In genomic region chr15:77409259-77410156, GRCh38 we compare ENCODE assay signal across 9 cellular contexts. TPM values are rescaled to one million over a fixed set of nuclear protein-coding genes. Genes with fewer than 3 reads are reported as not detected.
A peak's percentile ranks its signal among the peaks of the same experiment; 100 is the strongest.
DNase-seq lines count a peak whose midpoint lies in the region; ATAC-seq and TF ChIP-seq lines count a peak whose summit lies in the region.
"Had no signal": no experiment of that assay in that cellular context is flagged by ENCODE, and none has a peak within 500 bp of the region (broad histone marks: within the 10 kb centered on the region; RNA-seq: fewer than 3 reads in every experiment).

No MANE protein-coding gene starts in this region.

- no peak overlapping the region for H3K4me3 ChIP-seq in CD4-positive, alpha-beta memory T cell (ENCODE audit: low read length in 2 of 2)
- no peak overlapping the region for H3K4me3 ChIP-seq in osteoblast (ENCODE audit: insufficient read depth, low read length)

- H2AFZ ChIP-seq in osteoblast (ENCODE audit: low read length): no peak overlapping the region

- H3K4me3 Mint-ChIP-seq in CD4-positive, alpha-beta memory T cell: peak overlapping the region in 7 of 8 donors; percentile 33 to 81 (median 76)

- H3K79me2 ChIP-seq in osteoblast (ENCODE audit: insufficient read depth, low read length): peaks cover 99% of the 10 kb centered on the region

- no peaks in the 10 kb centered on the region for H3K9me3 ChIP-seq in CD4-positive, alpha-beta memory T cell (ENCODE audit: control insufficient read depth in 1 of 2, low read length in 2 of 2)
- H3K9me3 ChIP-seq in osteoblast (ENCODE audit: low read depth, low read length): no peaks in the 10 kb centered on the region

- DNase-seq in CD4-positive, alpha-beta memory T cell: peak in 3 of 5 donors; percentile 8 to 47 (median 38)
- DNase-seq in LHCN-M2 (ENCODE audit: low read depth) (peak; percentile 15), foreskin melanocyte (peak; percentile 21), posterior cingulate gyrus (no peak), osteoblast (ENCODE audit: insufficient read length, low spot score, missing footprints) (no peak), NCI-H1930 (lab: John Stamatoyannopoulos, UW) (no peak), occipital lobe (lab: John Stamatoyannopoulos, UW) (no peak)
- DNase-seq: NCI-H2171 had no signal

- peaks cover 5 to 16% (median 13%) of the 10 kb centered on the region in 4 donors for H3K4me1 Mint-ChIP-seq in CD4-positive, alpha-beta memory T cell

- H3K27ac Mint-ChIP-seq in CD4-positive, alpha-beta memory T cell: peak overlapping the region in 6 of 7 donors; percentile 1 to 69 (median 53)

- peak; percentile 55 for ATAC-seq in GM21390 (IDR thresholded peaks at IDR 0.05; ENCODE audit: unreplicated experiment)

- no peaks in the 10 kb centered on the region for H3K36me3 Mint-ChIP-seq in CD4-positive, alpha-beta memory T cell

- H3K27me3 ChIP-seq in CD4-positive, alpha-beta memory T cell (ENCODE audit: insufficient read depth, low read length): no peaks in the 10 kb centered on the region
- H3K27me3 ChIP-seq in osteoblast (ENCODE audit: insufficient read depth, low read length): no peaks in the 10 kb centered on the region

- CTCF ChIA-PET in CD4-positive, alpha-beta memory T cell (lab: Charles Lee; ENCODE audit: partially characterized antibody): interaction anchor here (0.8 kb wide), 1 partner anchor 10 kb away, joined by 3 read pairs; the partner anchor contains the start of gene PEAK1

- H3K27ac ChIP-seq in CD4-positive, alpha-beta memory T cell (ENCODE audit: low read depth, low read length): no peak overlapping the region
- H3K27ac ChIP-seq in osteoblast (ENCODE audit: low read depth, low read length): no peak overlapping the region

- H3K9me3 Mint-ChIP-seq in CD4-positive, alpha-beta memory T cell: no peaks in the 10 kb centered on the region

- peaks cover 11% of the 10 kb centered on the region for H3K4me1 ChIP-seq in CD4-positive, alpha-beta memory T cell (ENCODE audit: insufficient read depth, low read length)
- peaks cover 10% of the 10 kb centered on the region for H3K4me1 ChIP-seq in osteoblast (ENCODE audit: insufficient read depth, low read length)

- H3K4me2 ChIP-seq in osteoblast (ENCODE audit: insufficient read depth, low read length): no peak overlapping the region

- POLR2A ChIA-PET in CD4-positive, alpha-beta memory T cell (lab: Charles Lee; ENCODE audit: partially characterized antibody): interaction anchor here (1.4 kb wide), 1 partner anchor 11 kb away, joined by 8 read pairs; the partner anchor contains the start of genes HMG20A and PEAK1

- no peak for TF ChIP-seq CTCF in osteoblast (IDR thresholded peaks at IDR 0.05; ENCODE audit: extremely low read depth, low read depth, low read length)

- no peaks in the 10 kb centered on the region for H3K36me3 ChIP-seq in CD4-positive, alpha-beta memory T cell (ENCODE audit: insufficient read depth, low read length)
- H3K36me3 ChIP-seq in osteoblast (ENCODE audit: insufficient read depth, low read length): no peaks in the 10 kb centered on the region

- peaks cover 75% of the 10 kb centered on the region for H4K20me1 ChIP-seq in osteoblast (ENCODE audit: insufficient read depth, low read length)

- no peaks in the 10 kb centered on the region for H3K27me3 Mint-ChIP-seq in CD4-positive, alpha-beta memory T cell

- intact Hi-C loops in CD4-positive, alpha-beta memory T cell (cut with micrococcal nuclease): no loop called here
- intact Hi-C loops in posterior cingulate gyrus (cut with DNase I): no loop called here

RNA-seq across cellular contexts. Expression of gene PEAK1, which starts 10.4 kb away (rescaled TPM):
- 10 to 100 TPM in 1 of 2 experiments, 1 to 10 TPM in 1; 7.8 to 10.1 TPM for total RNA-seq in CD4-positive, alpha-beta memory T cell
- polyA plus RNA-seq in CD4-positive, alpha-beta memory T cell: 1 to 10 TPM in 1 of 2 donors, not detected in 1; 2.2 TPM
- total RNA-seq in LHCN-M2 (2014; rRNA removed): 11.7 and 15.0 TPM in 2 replicates
- polyA plus RNA-seq in LHCN-M2 (2012): 12.4 TPM
- 128 and 133 TPM in 2 replicates for total RNA-seq in osteoblast
- total RNA-seq in occipital lobe: 25.4 TPM

RNA-seq across cellular contexts. Expression of gene HMG20A, which starts 11.2 kb away (rescaled TPM):
- total RNA-seq in CD4-positive, alpha-beta memory T cell: 10 to 100 TPM; 43.5 to 49.6 TPM
- 10 to 100 TPM; 29.7 to 40.8 TPM for polyA plus RNA-seq in CD4-positive, alpha-beta memory T cell
- total RNA-seq in LHCN-M2 (2014; rRNA removed) (24.4 and 24.8 TPM in 2 replicates), osteoblast (30.8 and 33.0 TPM in 2 replicates), occipital lobe (41.6 TPM)
- polyA plus RNA-seq in LHCN-M2 (2012): 15.1 TPM

Comparison
In these comparisons a context has a peak if more than half of its experiments do, and no peak if none do; other contexts are left out.
1. DNase-seq: peak in CD4-positive, alpha-beta memory T cell (3 of 5), LHCN-M2 (single experiment) and foreskin melanocyte (single experiment); none in posterior cingulate gyrus (0 of 10), osteoblast (single experiment), NCI-H1930 (0 of 2) and occipital lobe (single experiment).